In genomic region chr3:151630938-151631417, GRCh38 we compare ENCODE assay signal across 12 cellular contexts.
DNase-seq lines count a peak whose midpoint lies in the region; ATAC-seq and TF ChIP-seq lines count a peak whose summit lies in the region.
"Had no signal": no experiment of that assay in that cellular context is flagged by ENCODE, and none has a peak within 500 bp of the region (broad histone marks: within the 10 kb centered on the region; RNA-seq: fewer than 3 reads in every experiment).

No MANE protein-coding gene starts in this region.

- H3K9ac ChIP-seq in adipocyte (ENCODE audit: low read length) = no peak overlapping the region

- TF ChIP-seq CTCF in heart right ventricle (IDR thresholded peaks at IDR 0.05) (no peak), gastrocnemius medialis (IDR thresholded peaks at IDR 0.05 in 4 of 5, conservative IDR thresholded peaks at IDR 0.05 in 1 of 5) (no peak)

- no peaks in the 10 kb centered on the region for H3K9me3 ChIP-seq in adipocyte (ENCODE audit: control insufficient read depth, low read length)
- peaks cover 0 to 7% (median 0%) of the 10 kb centered on the region in 11 donors for H3K9me3 ChIP-seq in heart right ventricle
- no peaks in the 10 kb centered on the region for H3K9me3 ChIP-seq in gastrocnemius medialis

- intact Hi-C loops in heart right ventricle (cut with DNase I) = no loop called here
- intact Hi-C loops in gastrocnemius medialis (cut with DNase I; ENCODE audit: low total_unique reads) = loop anchor here (5.0 kb wide), 1 partner anchor 94 kb away; no protein-coding TSS in a partner anchor

- no peaks in the 10 kb centered on the region for H3K27me3 ChIP-seq in adipocyte (replicated peaks; ENCODE audit: control insufficient read depth, insufficient read depth, low read length)
- no peaks in the 10 kb centered on the region for H3K27me3 ChIP-seq in heart right ventricle
- no peaks in the 10 kb centered on the region for H3K27me3 ChIP-seq in gastrocnemius medialis

- ATAC-seq in heart right ventricle (peak in 7 of 8 donors; percentile 33 to 91 (median 82)), gastrocnemius medialis (peak; percentile 98 to 99), GM19035 (IDR thresholded peaks at IDR 0.05; ENCODE audit: unreplicated experiment) (no peak)
- ATAC-seq: esophagus mucosa had no signal

- H3K36me3 ChIP-seq in adipocyte (ENCODE audit: control insufficient read depth, insufficient read depth, low read length, severe bottlenecking) = no peaks in the 10 kb centered on the region
- no peaks in the 10 kb centered on the region for H3K36me3 ChIP-seq in heart right ventricle
- H3K36me3 ChIP-seq in gastrocnemius medialis = no peaks in the 10 kb centered on the region

- no peak overlapping the region for H3K4me3 ChIP-seq in adipocyte (ENCODE audit: low read length)
- H3K4me3 ChIP-seq in heart right ventricle = no peak overlapping the region
- no peak overlapping the region for H3K4me3 ChIP-seq in gastrocnemius medialis

- no peak for TF ChIP-seq POLR2A in gastrocnemius medialis (IDR thresholded peaks at IDR 0.05)

- WGBS in heart right ventricle, 2 donors = 34 to 40% methylated on average over 1 of the region's 1 CpG

- peak overlapping the region in 4 of 10 donors; percentile 33 to 51 (median 42) for H3K27ac ChIP-seq in heart right ventricle
- H3K27ac ChIP-seq in gastrocnemius medialis = peak overlapping the region; percentile 14 to 78 (median 71)

- in situ Hi-C loops in gastrocnemius medialis (cut with MboI; ENCODE audit: low sequenced_read_pairs in 4 of 4) = no loop called here

- H3K4me1 ChIP-seq in adipocyte (ENCODE audit: control insufficient read depth, insufficient read depth, low read length) (peaks cover 14% of the 10 kb centered on the region), heart right ventricle (peaks cover 0 to 18% (median 0%) of the 10 kb centered on the region in 9 donors), gastrocnemius medialis (peaks cover 10 to 19% of the 10 kb centered on the region in 2 donors)

- DNase-seq in HuH-7 (ENCODE audit: low spot score) (peak; percentile 6), adipocyte (ENCODE audit: low read depth) (peak; percentile 70), heart right ventricle (peak in 1 of 2 donors; percentile 6), gastrocnemius medialis (peak in 1 of 2 donors; percentile 16), NCI-H2107 treated with DMSO at 0.1 percent for 48 hours (lab: John Stamatoyannopoulos, UW; ENCODE audit: unreplicated experiment) (no peak), COLO829 (ENCODE audit: low spot score) (no peak), EL (no peak)
- DNase-seq: mammary epithelial cell, MM.1S, retina had no signal

Comparison
In these comparisons a context has a peak if more than half of its experiments do, and no peak if none do; other contexts are left out.
1. DNase-seq: peak in HuH-7 (single experiment) and adipocyte (single experiment); none in NCI-H2107 treated with DMSO at 0.1 percent for 48 hours (single experiment), COLO829 (single experiment) and EL (single experiment).